In genomic region chr9:115211413-115212204, GRCh38 we compare ENCODE assay signal across 9 cellular contexts.
DNase-seq lines count a peak whose midpoint lies in the region; ATAC-seq and TF ChIP-seq lines count a peak whose summit lies in the region.
"Had no signal": no experiment of that assay in that cellular context is flagged by ENCODE, and none has a peak within 500 bp of the region (broad histone marks: within the 10 kb centered on the region; RNA-seq: fewer than 3 reads in every experiment).

No MANE protein-coding gene starts in this region.

- H2AK5ac ChIP-seq in mesenchymal stem cell (ENCODE audit: low read length, severe bottlenecking), result peak overlapping the region; percentile 5

- H4K91ac ChIP-seq in mesenchymal stem cell (ENCODE audit: low read length), result no peak overlapping the region

- no peak overlapping the region for H2BK5ac ChIP-seq in mesenchymal stem cell (ENCODE audit: low read depth, low read length, poor library complexity, severe bottlenecking)

- DNase-seq in HFF-Myc (ENCODE audit: extremely low read depth, low read depth) (peak; percentile 62), Karpas-422 (no peak), mesenchymal stem cell (peak; percentile 76), NCI-H2227 (lab: John Stamatoyannopoulos, UW; ENCODE audit: unreplicated experiment) (no peak), Kasumi-1 (lab: John Stamatoyannopoulos, UW) (no peak), NCI-H1048 (lab: John Stamatoyannopoulos, UW) (no peak), LoVo (ENCODE audit: low spot score) (no peak)
- DNase-seq: NCI-H510A treated with DMSO at 0.1 percent for 48 hours had no signal

- no peaks in the 10 kb centered on the region for H3K79me2 ChIP-seq in Karpas-422 (ENCODE audit: low read length)

- H3K36me3 ChIP-seq in Karpas-422 (ENCODE audit: insufficient read depth, low read length), result no peaks in the 10 kb centered on the region
- H3K36me3 ChIP-seq in mesenchymal stem cell (ENCODE audit: control insufficient read depth in 1 of 2, insufficient read depth in 2 of 2, low read depth in 1 of 2, low read length in 2 of 2), result no peaks in the 10 kb centered on the region

- no peak overlapping the region for H3K14ac ChIP-seq in mesenchymal stem cell (ENCODE audit: low read length in 2 of 2)

- H3K23ac ChIP-seq in mesenchymal stem cell (ENCODE audit: low read length in 2 of 2), result no peak overlapping the region

- H2BK12ac ChIP-seq in mesenchymal stem cell (ENCODE audit: low read length in 2 of 2), result peak overlapping the region in 1 of 2 experiments; percentile 89

- H3K9ac ChIP-seq in Karpas-422 (ENCODE audit: low read length) (no peak overlapping the region), mesenchymal stem cell (ENCODE audit: low read length) (peak overlapping the region; percentile 9)

- no peak overlapping the region for H2AFZ ChIP-seq in Karpas-422 (ENCODE audit: low read length)
- H2AFZ ChIP-seq in mesenchymal stem cell (ENCODE audit: low read depth, low read length), result no peak overlapping the region

- no peaks in the 10 kb centered on the region for H3K79me1 ChIP-seq in mesenchymal stem cell (replicated peaks; ENCODE audit: low read length, poor library complexity, severe bottlenecking)

- no peak overlapping the region for H4K8ac ChIP-seq in mesenchymal stem cell (ENCODE audit: low read length)

- peak overlapping the region; percentile 1 to 40 for H3K18ac ChIP-seq in mesenchymal stem cell (ENCODE audit: low read depth in 1 of 2, low read length in 2 of 2)

- no peak overlapping the region for H2BK15ac ChIP-seq in mesenchymal stem cell (ENCODE audit: low read depth, poor library complexity, severe bottlenecking)

- H3K27ac ChIP-seq in Karpas-422 (ENCODE audit: low read length), result no peak overlapping the region
- no peak overlapping the region for H3K27ac ChIP-seq in mesenchymal stem cell (ENCODE audit: low read length, poor library complexity, severe bottlenecking)

- no peak overlapping the region for H3K4ac ChIP-seq in mesenchymal stem cell (ENCODE audit: low read depth in 1 of 2, low read length in 2 of 2)

- no peak overlapping the region for H3K4me3 ChIP-seq in HFF-Myc (replicated peaks; ENCODE audit: low read depth, low read length)
- no peak overlapping the region for H3K4me3 ChIP-seq in Karpas-422 (ENCODE audit: low read length)
- no peak overlapping the region for H3K4me3 ChIP-seq in mesenchymal stem cell (ENCODE audit: insufficient read depth in 1 of 2, low read depth in 1 of 2, low read length in 2 of 2)

- no peaks in the 10 kb centered on the region for H4K20me1 ChIP-seq in Karpas-422 (ENCODE audit: insufficient read depth, low read depth, low read length)

- H3K4me2 ChIP-seq in Karpas-422 (ENCODE audit: low read depth, low read length, poor library complexity, severe bottlenecking) (peak overlapping the region; percentile 13), mesenchymal stem cell (ENCODE audit: low read length, poor library complexity, severe bottlenecking) (no peak overlapping the region)

- no peak overlapping the region for H2BK120ac ChIP-seq in mesenchymal stem cell (ENCODE audit: low read depth, low read length)

- no peaks in the 10 kb centered on the region for H3K9me2 ChIP-seq in Karpas-422 (replicated peaks; ENCODE audit: insufficient read depth, low read length)

- peak; percentile 67 for ATAC-seq in GM18511 (IDR thresholded peaks at IDR 0.05; ENCODE audit: unreplicated experiment)

- H3K27me3 ChIP-seq in Karpas-422 (ENCODE audit: low read length) (no peaks in the 10 kb centered on the region), mesenchymal stem cell (ENCODE audit: control insufficient read depth in 1 of 2, insufficient read depth in 1 of 2, low read length in 2 of 2) (no peaks in the 10 kb centered on the region)

- 44% methylated on average over 3 of the region's 3 CpGs for WGBS in mesenchymal stem cell

- H3K4me1 ChIP-seq in Karpas-422 (ENCODE audit: low read length) (peaks cover 21% of the 10 kb centered on the region), mesenchymal stem cell (ENCODE audit: control insufficient read depth, insufficient read depth, low read depth, low read length) (no peaks in the 10 kb centered on the region)

- TF ChIP-seq CTCF in HFF-Myc (IDR thresholded peaks at IDR 0.05; ENCODE audit: low read depth, low read length, missing control alignments), result no peak

- H3K9me3 ChIP-seq in Karpas-422 (ENCODE audit: low read length), result no peaks in the 10 kb centered on the region
- H3K9me3 ChIP-seq in mesenchymal stem cell (ENCODE audit: control insufficient read depth, low read length), result no peaks in the 10 kb centered on the region

Comparison
In these comparisons a context has a peak if more than half of its experiments do, and no peak if none do; other contexts are left out.
1. DNase-seq: peak in HFF-Myc (single experiment) and mesenchymal stem cell (single experiment); none in Karpas-422 (single experiment), NCI-H2227 (single experiment), Kasumi-1 (0 of 2), NCI-H1048 (single experiment) and LoVo (single experiment).